ENCODE assay signal across 25 cellular contexts in genomic region chr20:39347626-39348025, GRCh38.
DNase-seq lines count a peak whose midpoint lies in the region; ATAC-seq, FAIRE-seq and TF ChIP-seq lines count a peak whose summit lies in the region.
"Had no signal": no experiment of that assay in that cellular context is flagged by ENCODE, and none has a peak within 500 bp of the region (broad histone marks: within the 10 kb centered on the region; RNA-seq: fewer than 3 reads in every experiment).

No MANE protein-coding gene starts in this region.

- H3K36me3 ChIP-seq in esophagus muscularis mucosa, result no peaks in the 10 kb centered on the region
- H3K36me3 ChIP-seq in neuronal stem cell (replicated peaks in 1 of 2; ENCODE audit: control insufficient read depth in 2 of 2, insufficient read depth in 2 of 2, low read length in 2 of 2), result peaks cover 0 to 4% of the 10 kb centered on the region in 2 donors
- H3K36me3 ChIP-seq: BLaER1 treated with 17β-estradiol and CSF1 and Interleukin-3, amounts not matched to agents 10 nM and 100 nM had no signal

- no peak overlapping the region for H2BK5ac ChIP-seq in neuronal stem cell (ENCODE audit: low read length)

- no peak overlapping the region for H4K91ac ChIP-seq in neuronal stem cell (ENCODE audit: low read depth, low read length, poor library complexity)

- no peak overlapping the region for H2BK12ac ChIP-seq in neuronal stem cell (ENCODE audit: low read length)

- peak overlapping the region; percentile 3 for H3K14ac ChIP-seq in neuronal stem cell (ENCODE audit: low read length)

- no peaks in the 10 kb centered on the region for H3K79me1 ChIP-seq in neuronal stem cell (ENCODE audit: low read depth, low read length)

- no peak for TF ChIP-seq POLR2A in esophagus muscularis mucosa (IDR thresholded peaks at IDR 0.05; ENCODE audit: low read depth)

- no peaks in the 10 kb centered on the region for H3K4me1 ChIP-seq in esophagus muscularis mucosa
- H3K4me1 ChIP-seq in neuronal stem cell (ENCODE audit: control insufficient read depth in 2 of 2, insufficient read depth in 1 of 2, low read depth in 1 of 2, low read length in 2 of 2), result no peaks in the 10 kb centered on the region
- H3K4me1 ChIP-seq: A549 had no signal

- no peaks in the 10 kb centered on the region for H3K9me3 Mint-ChIP-seq in activated CD4-positive, alpha-beta T cell treated with anti-CD3 and anti-CD28 coated beads, Interleukin-2, amount 10 ng/mL, durations not matched to agents 24 days and 14 days

- no peak overlapping the region for H3K18ac ChIP-seq in neuronal stem cell (ENCODE audit: low read length)

- TF ChIP-seq CTCF in esophagus muscularis mucosa (IDR thresholded peaks at IDR 0.05), result no peak

- peak; percentile 27 for DNase-seq in activated CD4-positive, alpha-beta T cell treated with anti-CD3 and anti-CD28 coated beads, Interleukin-2, amount 10 ng/mL, durations not matched to agents 24 days and 14 days
- DNase-seq in activated CD4-positive, alpha-beta T cell treated with anti-CD3 and anti-CD28 coated beads, Interleukin-2, amount 50 U/mL, for 4 hours, result no peak
- DNase-seq in HTR-8/SVneo (ENCODE audit: insufficient read length, low spot score) (no peak), esophagus muscularis mucosa (ENCODE audit: extremely low spot score) (peak; percentile 78), neuronal stem cell (ENCODE audit: low spot score) (no peak), NCI-H526 (lab: John Stamatoyannopoulos, UW) (no peak)
- DNase-seq: AML-193; CD4-positive, alpha-beta T cell; CD8-positive, alpha-beta T cell; DMS 273 treated with DMSO at 0.1 percent for 48 hours; DMS153; DMS53; DMS79; DND-41; EL; GDM1 had no signal

- no peak overlapping the region for H3K4me2 ChIP-seq in neuronal stem cell (ENCODE audit: insufficient read depth, low read length, poor library complexity, severe bottlenecking)
- H3K4me2 ChIP-seq: A549; BLaER1 treated with 17β-estradiol and CSF1 and Interleukin-3, amounts not matched to agents 10 nM and 100 nM had no signal

- H3K36me3 Mint-ChIP-seq in activated CD4-positive, alpha-beta T cell treated with anti-CD3 and anti-CD28 coated beads, Interleukin-2, amount 10 ng/mL, durations not matched to agents 24 days and 14 days (ENCODE audit: low read depth), result no peaks in the 10 kb centered on the region
- H3K36me3 Mint-ChIP-seq: CD8-positive, alpha-beta T cell had no signal

- no peak overlapping the region for H2BK15ac ChIP-seq in neuronal stem cell (ENCODE audit: low read length)

- WGBS in esophagus muscularis mucosa, result 93% methylated on average over 4 of the region's 5 CpGs
- no CpG with 5 or more reads among the region's 5 CpGs for WGBS in neuronal stem cell (ENCODE audit: extremely low coverage in 2 of 2, insufficient read length in 2 of 2, insufficient replicate concordance in 1 of 2), 2 donors

- no peak overlapping the region for H2AFZ ChIP-seq in neuronal stem cell (ENCODE audit: low read length)

- no peak overlapping the region for H3K23ac ChIP-seq in neuronal stem cell (ENCODE audit: low read depth, low read length, poor library complexity)

- H3K4ac ChIP-seq in neuronal stem cell (ENCODE audit: low read length), result no peak overlapping the region

- H4K8ac ChIP-seq in neuronal stem cell (ENCODE audit: low read depth, low read length), result no peak overlapping the region

- no peak for ATAC-seq in HG02885 (IDR thresholded peaks at IDR 0.05; ENCODE audit: poor library complexity, unreplicated experiment)
- ATAC-seq: A549; CD8-positive, alpha-beta T cell; GM12878 had no signal

- H3K27me3 ChIP-seq in esophagus muscularis mucosa (no peaks in the 10 kb centered on the region), neuronal stem cell (ENCODE audit: control insufficient read depth in 3 of 3, insufficient read depth in 3 of 3, low read depth in 1 of 3, low read length in 3 of 3) (peaks cover 0 to 2% (median 0%) of the 10 kb centered on the region in 3 experiments)
- H3K27me3 ChIP-seq: BLaER1 treated with 17β-estradiol and CSF1 and Interleukin-3, amounts not matched to agents 10 nM and 100 nM had no signal

- H3K9ac ChIP-seq in neuronal stem cell (ENCODE audit: low read depth, low read length, poor library complexity), result no peak overlapping the region
- H3K9ac ChIP-seq: BLaER1 treated with 17β-estradiol and CSF1 and Interleukin-3, amounts not matched to agents 10 nM and 100 nM had no signal

- H2BK120ac ChIP-seq in neuronal stem cell (ENCODE audit: low read depth, low read length), result no peak overlapping the region

- no peak overlapping the region for H3K27ac ChIP-seq in esophagus muscularis mucosa (replicated peaks in 1 of 4)
- H3K27ac ChIP-seq in neuronal stem cell (replicated peaks; ENCODE audit: low read length), result no peak overlapping the region
- H3K27ac ChIP-seq: 22Rv1; A549; BLaER1 treated with 17β-estradiol and CSF1 and Interleukin-3, amounts not matched to agents 10 nM and 100 nM; C4-2B had no signal

- no peaks in the 10 kb centered on the region for H3K4me1 Mint-ChIP-seq in activated CD4-positive, alpha-beta T cell treated with anti-CD3 and anti-CD28 coated beads, Interleukin-2, amount 10 ng/mL, durations not matched to agents 24 days and 14 days

- peak; percentile 13 for FAIRE-seq in HTR-8/SVneo (lab: Jason Lieb, UNC)
- FAIRE-seq: A549, GM12878, GM12892, GM18507 had no signal

- H3K9me3 ChIP-seq in esophagus muscularis mucosa (peaks cover 0 to 40% (median 28%) of the 10 kb centered on the region in 4 donors), neuronal stem cell (replicated peaks in 1 of 2; ENCODE audit: control insufficient read depth in 2 of 2, insufficient read depth in 1 of 2, low read depth in 1 of 2, low read length in 2 of 2) (peaks cover 0 to 12% of the 10 kb centered on the region in 2 donors)

- H3K4me3 Mint-ChIP-seq in activated CD4-positive, alpha-beta T cell treated with anti-CD3 and anti-CD28 coated beads, Interleukin-2, amount 10 ng/mL, durations not matched to agents 24 days and 14 days, result no peak overlapping the region
- H3K4me3 Mint-ChIP-seq: B cell; CD4-positive, alpha-beta T cell; CD8-positive, alpha-beta T cell had no signal

- intact Hi-C loops in activated CD4-positive, alpha-beta T cell treated with anti-CD3 and anti-CD28 coated beads, Interleukin-2, amount 10 ng/mL, durations not matched to agents 24 days and 14 days (cut with micrococcal nuclease), result no loop called here
- intact Hi-C loops in esophagus muscularis mucosa (cut with DNase I), result no loop called here

- no peaks in the 10 kb centered on the region for H3K27me3 Mint-ChIP-seq in activated CD4-positive, alpha-beta T cell treated with anti-CD3 and anti-CD28 coated beads, Interleukin-2, amount 10 ng/mL, durations not matched to agents 24 days and 14 days

- TF ChIP-seq EP300 in esophagus muscularis mucosa (IDR thresholded peaks at IDR 0.05), result no peak

- no peak overlapping the region for H3K4me3 ChIP-seq in esophagus muscularis mucosa
- H3K4me3 ChIP-seq in neuronal stem cell (ENCODE audit: low read length in 2 of 2), result no peak overlapping the region
- H3K4me3 ChIP-seq: A549; BLaER1 treated with 17β-estradiol and CSF1 and Interleukin-3, amounts not matched to agents 10 nM and 100 nM; GM12878 had no signal

- H3K27ac Mint-ChIP-seq in activated CD4-positive, alpha-beta T cell treated with anti-CD3 and anti-CD28 coated beads, Interleukin-2, amount 10 ng/mL, durations not matched to agents 24 days and 14 days, result no peak overlapping the region
- H3K27ac Mint-ChIP-seq: B cell; CD4-positive, alpha-beta T cell; CD8-positive, alpha-beta T cell had no signal

- H2AK5ac ChIP-seq in neuronal stem cell (ENCODE audit: low read depth, low read length), result no peak overlapping the region

Comparison
In these comparisons a context has a peak if more than half of its experiments do, and no peak if none do; other contexts are left out.
1. DNase-seq: peak in activated CD4-positive, alpha-beta T cell treated with anti-CD3 and anti-CD28 coated beads, Interleukin-2, amount 10 ng/mL, durations not matched to agents 24 days and 14 days (single experiment) and esophagus muscularis mucosa (single experiment); none in activated CD4-positive, alpha-beta T cell treated with anti-CD3 and anti-CD28 coated beads, Interleukin-2, amount 50 U/mL, for 4 hours (0 of 2), HTR-8/SVneo (single experiment), neuronal stem cell (single experiment) and NCI-H526 (0 of 2).